16 cellular contexts compared by ENCODE assay signal in the genomic region with DNA sequence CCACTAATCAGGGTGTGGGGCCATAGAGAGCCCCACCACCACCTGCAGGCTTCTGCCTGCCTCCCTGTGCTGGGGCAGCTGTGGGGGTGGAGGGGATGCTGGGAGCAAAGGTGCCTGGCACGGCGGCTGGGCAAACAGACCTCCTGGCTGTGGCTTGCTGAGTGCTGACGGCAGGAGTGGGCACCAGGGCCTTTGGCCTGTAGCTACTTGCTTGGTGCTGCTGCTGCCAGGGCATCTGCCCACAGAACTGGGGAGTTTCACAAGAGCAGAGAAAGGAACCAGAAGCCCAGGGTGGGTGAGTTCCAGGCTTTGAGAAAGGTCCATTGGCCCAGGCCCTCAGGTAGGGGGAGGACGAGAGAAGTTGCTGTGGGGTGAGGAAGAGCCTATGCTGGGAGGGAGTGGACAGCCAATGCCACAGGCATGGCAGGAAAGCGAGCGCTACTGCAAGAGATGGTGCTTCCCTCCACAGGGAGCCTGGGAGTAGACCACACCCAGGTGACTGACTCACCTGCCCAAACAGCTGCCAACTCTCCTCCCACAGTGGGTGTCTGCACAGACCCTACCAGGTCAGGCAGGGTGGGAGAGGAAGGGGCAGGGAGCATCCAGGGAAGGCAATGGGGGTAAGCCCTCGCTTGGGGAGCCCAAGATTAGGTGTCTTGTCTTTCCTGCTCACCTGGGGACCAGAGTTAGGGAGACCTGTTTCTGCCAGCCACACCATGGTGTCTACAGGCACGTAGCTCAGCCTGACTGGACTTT. TPM values are rescaled to one million over a fixed set of nuclear protein-coding genes. Genes with fewer than 3 reads are reported as not detected.
A peak's percentile ranks its signal among the peaks of the same experiment; 100 is the strongest.
DNase-seq lines count a peak whose midpoint lies in the region; ATAC-seq and TF ChIP-seq lines count a peak whose summit lies in the region.
"Had no signal": no experiment of that assay in that cellular context is flagged by ENCODE, and none has a peak within 500 bp of the region (broad histone marks: within the 10 kb centered on the region; RNA-seq: fewer than 3 reads in every experiment).

No MANE protein-coding gene starts in this region.

- H3K36me3 ChIP-seq in breast epithelium (no peaks in the 10 kb centered on the region), mucosa of descending colon (ENCODE audit: low read depth) (peaks cover 4% of the 10 kb centered on the region)

- peak overlapping the region; percentile 32 to 35 for H3K27ac ChIP-seq in breast epithelium
- H3K27ac ChIP-seq: C4-2B, VCaP had no signal

- no peak for TF ChIP-seq POLR2A in breast epithelium (IDR thresholded peaks at IDR 0.05)

- H3K27me3 ChIP-seq in breast epithelium = no peaks in the 10 kb centered on the region
- H3K27me3 ChIP-seq: Peyer's patch had no signal

- intact Hi-C loops in breast epithelium (cut with DNase I; ENCODE audit: low total_unique reads) = no loop called here
- intact Hi-C loops in mucosa of descending colon (cut with DNase I, micrococcal nuclease) = no loop called here

- ATAC-seq in mucosa of descending colon (peak; percentile 69), HG02981 (IDR thresholded peaks at IDR 0.05; ENCODE audit: unreplicated experiment) (no peak), HG02798 (IDR thresholded peaks at IDR 0.05; ENCODE audit: poor library complexity, unreplicated experiment) (no peak)

- no peak for TF ChIP-seq CTCF in breast epithelium (IDR thresholded peaks at IDR 0.05)
- no peak for TF ChIP-seq CTCF in mucosa of descending colon (IDR thresholded peaks at IDR 0.05)

- H3K4me3 ChIP-seq in breast epithelium (no peak overlapping the region), mucosa of descending colon (no peak overlapping the region)
- H3K4me3 ChIP-seq: Peyer's patch had no signal

- DNase-seq in NCI-H1417 (lab: John Stamatoyannopoulos, UW) (peak in 2 of 3 experiments; percentile 17 to 18), NCI-H1417 treated with DMSO at 0.1 percent for 48 hours (lab: John Stamatoyannopoulos, UW) (no peak), LoVo (ENCODE audit: low spot score) (peak; percentile 43), breast epithelium (ENCODE audit: low spot score in 2 of 2) (peak in 1 of 2 donors; percentile 67), mucosa of descending colon (no peak)
- no peak for DNase-seq in stimulated activated CD4-positive, alpha-beta T cell treated with anti-CD3 and anti-CD28 coated beads, Interleukin-12 subunit alpha, Interleukin-12 subunit beta, amount 100 ng/mL, for 4 hours
- DNase-seq: activated naive CD8-positive, alpha-beta T cell treated with anti-CD3 and anti-CD28 coated beads, Interleukin-2, amount 10 ng/mL, durations not matched to agents 7 days and 5 days; DMS79; HFFc6; NCI-H2081 treated with DMSO at 0.1 percent for 48 hours; NCI-H526 treated with DMSO at 0.1 percent for 48 hours; Peyer's patch had no signal

- H3K9me3 ChIP-seq in breast epithelium (no peaks in the 10 kb centered on the region), mucosa of descending colon (no peaks in the 10 kb centered on the region)
- H3K9me3 ChIP-seq: Peyer's patch had no signal

- no peaks in the 10 kb centered on the region for H3K4me1 ChIP-seq in breast epithelium
- H3K4me1 ChIP-seq in mucosa of descending colon (ENCODE audit: low read depth) = no peaks in the 10 kb centered on the region

RNA-seq across cellular contexts. Expression of a gene that starts 39.0 kb away (rescaled TPM):
- total RNA-seq in breast epithelium = 10 to 100 TPM; 37.6 to 77.0 (median 44.9) TPM
- 10 to 100 TPM; 19.5 to 67.4 (median 33.2) TPM for total RNA-seq in mucosa of descending colon

RNA-seq across cellular contexts. Expression of a gene that starts 46.1 kb away (rescaled TPM):
- total RNA-seq in breast epithelium (10 to 100 TPM in 2 of 3 donors, 1 to 10 TPM in 1; 1.6 to 41.7 (median 16.1) TPM), mucosa of descending colon (100 to 1,000 TPM in 2 of 3 donors, 10 to 100 TPM in 1; 69.5 to 175 (median 162) TPM)

Comparison
In these comparisons a context has a peak if more than half of its experiments do, and no peak if none do; other contexts are left out.
1. DNase-seq: peak in NCI-H1417 (2 of 3) and LoVo (single experiment); none in NCI-H1417 treated with DMSO at 0.1 percent for 48 hours (single experiment), mucosa of descending colon (0 of 3) and stimulated activated CD4-positive, alpha-beta T cell treated with anti-CD3 and anti-CD28 coated beads, Interleukin-12 subunit alpha, Interleukin-12 subunit beta, amount 100 ng/mL, for 4 hours (single experiment).